In genomic region chr4:91257721-91258120, GRCh38 we compare ENCODE assay signal across 27 cellular contexts.
DNase-seq lines count a peak whose midpoint lies in the region; ATAC-seq, FAIRE-seq and TF ChIP-seq lines count a peak whose summit lies in the region.
"Had no signal": no experiment of that assay in that cellular context is flagged by ENCODE, and none has a peak within 500 bp of the region (broad histone marks: within the 10 kb centered on the region; RNA-seq: fewer than 3 reads in every experiment).

No MANE protein-coding gene starts in this region.

- no peak for TF ChIP-seq POLR2A in thyroid gland (IDR thresholded peaks at IDR 0.05)

- no peak for ATAC-seq in GM19397 (IDR thresholded peaks at IDR 0.05; ENCODE audit: unreplicated experiment)
- ATAC-seq in left colon, result no peak
- ATAC-seq: A549, GM12878 had no signal

- intact Hi-C loops in left colon (cut with DNase I, micrococcal nuclease) (no loop called here), thyroid gland (cut with DNase I) (no loop called here)

- H3K27ac ChIP-seq in thyroid gland, result no peak overlapping the region
- H3K27ac ChIP-seq: 22Rv1, A549, BLaER1 had no signal

- H3K4me1 ChIP-seq in thyroid gland, result no peaks in the 10 kb centered on the region
- H3K4me1 ChIP-seq: A549, BE2C, BLaER1 had no signal

- in situ Hi-C loops in ACHN (cut with HindIII; ENCODE audit: low pct_ligation_motif_present, low pct_unique_long_range_greater_than_20kb, low sequenced_read_pairs), result no loop called here

- no peaks in the 10 kb centered on the region for H3K27me3 ChIP-seq in thyroid gland
- H3K27me3 ChIP-seq: BE2C, BLaER1 had no signal

- no peak overlapping the region for H3K4me3 ChIP-seq in thyroid gland (replicated peaks in 1 of 3)
- H3K4me3 ChIP-seq: A549, BLaER1, GM12878 had no signal

- no peak for TF ChIP-seq CTCF in thyroid gland (IDR thresholded peaks at IDR 0.05)

- FAIRE-seq in RCC 7860 (lab: Jason Lieb, UNC), result peak; percentile 51
- FAIRE-seq: A549, GM12878, GM12892, GM18507, GM19239 had no signal

- no peaks in the 10 kb centered on the region for H3K36me3 ChIP-seq in thyroid gland
- H3K36me3 ChIP-seq: BE2C, BLaER1 had no signal

- H3K9me3 ChIP-seq in thyroid gland, result no peaks in the 10 kb centered on the region
- H3K9me3 ChIP-seq: A549, BE2C had no signal

- 92% methylated on average over 2 of the region's 2 CpGs for WGBS in thyroid gland, 2 donors

- peak; percentile 25 for DNase-seq in ACHN
- DNase-seq in RCC 7860 (ENCODE audit: low spot score), result no peak
- peak; percentile 49 for DNase-seq in glomerular visceral epithelial cell (ENCODE audit: extremely low spot score)
- peak; percentile 50 for DNase-seq in renal cortical epithelial cell (ENCODE audit: low read depth)
- DNase-seq in left colon, result no peak
- DNase-seq in thyroid gland, result no peak
- DNase-seq: BE2C; C1 segment of cervical spinal cord; CD4-positive, alpha-beta memory T cell; CD4-positive, CD25-positive, alpha-beta regulatory T cell; CD8-positive, alpha-beta memory T cell; COR-L47; DMS 273 treated with DMSO at 0.1 percent for 48 hours; DMS153; DMS53; DMS79; DND-41; EL; GDM1 had no signal

Comparison
In these comparisons a context has a peak if more than half of its experiments do, and no peak if none do; other contexts are left out.
1. DNase-seq: peak in ACHN (single experiment), glomerular visceral epithelial cell (single experiment) and renal cortical epithelial cell (single experiment); none in RCC 7860 (single experiment), left colon (0 of 2) and thyroid gland (0 of 2).